In the genomic region with DNA sequence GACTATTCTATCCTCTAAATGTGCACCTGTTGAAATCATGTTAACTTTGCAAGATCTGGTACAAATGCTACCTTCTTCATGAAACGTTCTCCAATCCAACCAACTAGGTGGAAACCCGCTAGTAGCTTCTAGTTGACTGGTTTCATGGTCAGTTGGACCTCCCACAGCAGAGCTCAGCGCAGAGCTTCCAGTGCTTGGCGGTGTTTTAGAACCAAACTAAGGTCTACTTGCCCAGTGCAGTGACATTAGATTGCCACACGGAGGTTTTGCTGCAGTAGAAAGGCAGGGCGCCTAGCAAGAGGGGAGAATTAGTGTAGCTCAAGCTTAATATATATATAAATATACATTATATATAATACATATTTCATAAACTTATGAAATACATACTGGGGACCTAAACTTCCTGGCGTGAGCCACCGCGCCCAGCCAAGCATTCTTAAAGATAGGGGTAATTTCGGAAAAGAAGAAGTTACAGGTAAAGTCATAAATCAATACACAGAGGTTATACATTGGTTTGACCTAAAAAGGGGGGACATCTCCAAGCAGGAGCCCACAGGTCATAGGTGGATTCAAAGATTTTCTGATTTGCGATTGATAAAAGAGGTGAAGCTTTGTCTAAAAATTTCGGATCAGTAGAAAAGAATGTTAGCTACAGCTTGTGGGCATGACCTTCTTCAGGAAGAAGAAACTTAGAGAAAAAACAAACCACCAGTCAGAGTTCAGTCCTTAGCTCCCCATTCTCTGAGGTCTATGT, we compare ENCODE assay signal across 9 cellular contexts. TPM values are rescaled to one million over a fixed set of nuclear protein-coding genes. Genes with fewer than 3 reads are reported as not detected.
DNase-seq lines count a peak whose midpoint lies in the region; ATAC-seq and TF ChIP-seq lines count a peak whose summit lies in the region.
"Had no signal": no experiment of that assay in that cellular context is flagged by ENCODE, and none has a peak within 500 bp of the region (broad histone marks: within the 10 kb centered on the region; RNA-seq: fewer than 3 reads in every experiment).

No MANE protein-coding gene starts in this region.

- no peak overlapping the region for H3K9ac ChIP-seq in MM.1S (ENCODE audit: low read length)

- H3K9me3 Mint-ChIP-seq in naive thymus-derived CD8-positive, alpha-beta T cell = no peaks in the 10 kb centered on the region
- no peaks in the 10 kb centered on the region for H3K9me3 Mint-ChIP-seq in stimulated activated naive B cell treated with anti-CD40 and anti-IgM and Interleukin-4, amounts not matched to agents 10 μg/mL and 1 μg/mL and 100 μg/mL, for 72 hours

- peak overlapping the region in 5 of 10 donors; percentile 3 to 67 (median 22) for H3K4me3 Mint-ChIP-seq in naive thymus-derived CD8-positive, alpha-beta T cell
- no peak overlapping the region for H3K4me3 Mint-ChIP-seq in stimulated activated naive B cell treated with anti-CD40 and anti-IgM and Interleukin-4, amounts not matched to agents 10 μg/mL and 1 μg/mL and 100 μg/mL, for 72 hours

- peaks cover 21 to 35% (median 32%) of the 10 kb centered on the region in 4 donors for H3K4me1 Mint-ChIP-seq in naive thymus-derived CD8-positive, alpha-beta T cell
- peaks cover 26 to 38% of the 10 kb centered on the region in 2 donors for H3K4me1 Mint-ChIP-seq in stimulated activated naive B cell treated with anti-CD40 and anti-IgM and Interleukin-4, amounts not matched to agents 10 μg/mL and 1 μg/mL and 100 μg/mL, for 72 hours

- in situ Hi-C loops in astrocyte of the cerebellum (cut with HindIII; ENCODE audit: low sequenced_read_pairs) = no loop called here

- peaks cover 6% of the 10 kb centered on the region for H3F3A ChIP-seq in MM.1S (ENCODE audit: insufficient read depth, low read length)

- H3K4me1 ChIP-seq in MM.1S (ENCODE audit: low read length) = no peaks in the 10 kb centered on the region

- H3K9me3 ChIP-seq in MM.1S (replicated peaks; ENCODE audit: insufficient read depth, low read length) = no peaks in the 10 kb centered on the region
- H3K9me3 ChIP-seq: tibial nerve had no signal

- no peaks in the 10 kb centered on the region for H4K20me1 ChIP-seq in MM.1S (ENCODE audit: insufficient read depth, low read length)

- no peaks in the 10 kb centered on the region for H3K36me3 ChIP-seq in MM.1S (replicated peaks; ENCODE audit: insufficient read depth, low read length)
- H3K36me3 ChIP-seq: tibial nerve had no signal

- ATAC-seq in naive thymus-derived CD8-positive, alpha-beta T cell = no peak
- no peak for ATAC-seq in HG03139 (IDR thresholded peaks at IDR 0.05; ENCODE audit: unreplicated experiment)
- no peak for ATAC-seq in stimulated activated naive B cell treated with anti-CD40 and anti-IgM and Interleukin-4, amounts not matched to agents 10 μg/mL and 1 μg/mL and 100 μg/mL, for 72 hours (replicated peaks)

- no peaks in the 10 kb centered on the region for H3K27me3 Mint-ChIP-seq in naive thymus-derived CD8-positive, alpha-beta T cell
- no peaks in the 10 kb centered on the region for H3K27me3 Mint-ChIP-seq in stimulated activated naive B cell treated with anti-CD40 and anti-IgM and Interleukin-4, amounts not matched to agents 10 μg/mL and 1 μg/mL and 100 μg/mL, for 72 hours

- H3K79me2 ChIP-seq in MM.1S (ENCODE audit: low read length) = peaks cover 28% of the 10 kb centered on the region

- no peaks in the 10 kb centered on the region for H3K9me2 ChIP-seq in MM.1S (replicated peaks; ENCODE audit: insufficient read depth, low read length)

- H3K27ac ChIP-seq in MM.1S (ENCODE audit: low read length) = no peak overlapping the region

- POLR2A ChIA-PET in naive thymus-derived CD8-positive, alpha-beta T cell (lab: Charles Lee) = interaction anchor here (5.8 kb wide), 1 partner anchor 24 kb away, joined by 192 read pairs; the partner anchor contains the start of genes ACAA1 and MYD88

- H3K36me3 Mint-ChIP-seq in naive thymus-derived CD8-positive, alpha-beta T cell = peaks cover 0 to 4% (median 0%) of the 10 kb centered on the region in 3 donors
- H3K36me3 Mint-ChIP-seq in stimulated activated naive B cell treated with anti-CD40 and anti-IgM and Interleukin-4, amounts not matched to agents 10 μg/mL and 1 μg/mL and 100 μg/mL, for 72 hours = peaks cover 11 to 21% of the 10 kb centered on the region in 2 donors

- H3K4me3 ChIP-seq in MM.1S (ENCODE audit: low read length) (no peak overlapping the region), astrocyte of the cerebellum (ENCODE audit: low read depth, low read length) (no peak overlapping the region)

- no peak overlapping the region for H3K4me2 ChIP-seq in MM.1S (ENCODE audit: low read depth, low read length)

- DNase-seq in DMS53 (lab: John Stamatoyannopoulos, UW) = peak; percentile 45
- DNase-seq in DMS53 treated with DMSO at 0.1 percent for 48 hours (lab: John Stamatoyannopoulos, UW; ENCODE audit: unreplicated experiment) = no peak
- peak; percentile 28 for DNase-seq in MM.1S
- no peak for DNase-seq in astrocyte of the cerebellum (ENCODE audit: low read depth)
- DNase-seq in naive thymus-derived CD8-positive, alpha-beta T cell = peak in 3 of 10 donors; percentile 22 to 28 (median 27)
- no peak for DNase-seq in foreskin melanocyte
- DNase-seq in stimulated activated naive B cell treated with anti-CD40 and anti-IgM and Interleukin-4, amounts not matched to agents 10 μg/mL and 1 μg/mL and 100 μg/mL, for 72 hours = no peak

- TF ChIP-seq CTCF in MM.1S (IDR thresholded peaks at IDR 0.05; ENCODE audit: low read length) (no peak), astrocyte of the cerebellum (IDR thresholded peaks at IDR 0.05; ENCODE audit: low read depth, low read length, missing control alignments) (peak; percentile 14)

- H3K27ac Mint-ChIP-seq in naive thymus-derived CD8-positive, alpha-beta T cell = peak overlapping the region in 8 of 10 donors; percentile 19 to 100 (median 100)
- H3K27ac Mint-ChIP-seq in stimulated activated naive B cell treated with anti-CD40 and anti-IgM and Interleukin-4, amounts not matched to agents 10 μg/mL and 1 μg/mL and 100 μg/mL, for 72 hours = no peak overlapping the region

- H3K27me3 ChIP-seq in MM.1S (replicated peaks; ENCODE audit: insufficient read depth, low read length) = no peaks in the 10 kb centered on the region
- H3K27me3 ChIP-seq: tibial nerve had no signal

- H2AFZ ChIP-seq in MM.1S (ENCODE audit: low read length) = no peak overlapping the region

RNA-seq across cellular contexts. Expression of gene OXSR1, which starts 2.0 kb away (rescaled TPM):
- total RNA-seq in naive thymus-derived CD8-positive, alpha-beta T cell = 10 to 100 TPM; 40.3 to 40.8 TPM
- polyA plus RNA-seq in naive thymus-derived CD8-positive, alpha-beta T cell = 10 to 100 TPM; 12.9 to 14.0 (median 13.1) TPM

RNA-seq across cellular contexts. Expression of gene MYD88, which starts 24.8 kb away (rescaled TPM):
- 10 to 100 TPM; 40.6 to 44.7 TPM for total RNA-seq in naive thymus-derived CD8-positive, alpha-beta T cell
- 10 to 100 TPM; 54.5 to 73.9 (median 71.8) TPM for polyA plus RNA-seq in naive thymus-derived CD8-positive, alpha-beta T cell

RNA-seq across cellular contexts. Expression of gene ACAA1, which starts 26.4 kb away (rescaled TPM):
- 10 to 100 TPM; 81.0 to 84.3 TPM for total RNA-seq in naive thymus-derived CD8-positive, alpha-beta T cell
- polyA plus RNA-seq in naive thymus-derived CD8-positive, alpha-beta T cell = 10 to 100 TPM; 53.5 to 64.8 (median 55.6) TPM

Comparison
In these comparisons a context has a peak if more than half of its experiments do, and no peak if none do; other contexts are left out.
1. DNase-seq: peak in DMS53 (single experiment) and MM.1S (single experiment); none in DMS53 treated with DMSO at 0.1 percent for 48 hours (single experiment), astrocyte of the cerebellum (single experiment), foreskin melanocyte (single experiment) and stimulated activated naive B cell treated with anti-CD40 and anti-IgM and Interleukin-4, amounts not matched to agents 10 μg/mL and 1 μg/mL and 100 μg/mL, for 72 hours (single experiment).